ENCODE assay signal across 8 cellular contexts in genomic region chr6:121305957-121306607, GRCh38. TPM values are rescaled to one million over a fixed set of nuclear protein-coding genes. Genes with fewer than 3 reads are reported as not detected.
A peak's percentile ranks its signal among the peaks of the same experiment; 100 is the strongest.
DNase-seq lines count a peak whose midpoint lies in the region; ATAC-seq and TF ChIP-seq lines count a peak whose summit lies in the region.

No MANE protein-coding gene starts in this region.

- H3K4me1 ChIP-seq in CD8-positive, alpha-beta T cell (ENCODE audit: insufficient read depth, low read length): no peaks in the 10 kb centered on the region

- no peak for DNase-seq in CD8-positive, alpha-beta T cell
- DNase-seq in NCI-H345 treated with DMSO at 0.1 percent for 48 hours (lab: John Stamatoyannopoulos, UW; ENCODE audit: unreplicated experiment) (peak; percentile 23), cardiac fibroblast (ENCODE audit: low read depth in 2 of 2) (peak; percentile 60 to 67), myocyte (ENCODE audit: low read depth) (peak; percentile 50)
- no peak for DNase-seq in activated effector memory CD4-positive, alpha-beta T cell treated with anti-CD3 and anti-CD28 coated beads, Interleukin-2, amount 50 U/mL, for 16 hours
- DNase-seq in activated CD4-positive, alpha-beta T cell treated with anti-CD3 and anti-CD28 coated beads for 48 hours: no peak

- H3K4me3 ChIP-seq in CD8-positive, alpha-beta T cell (ENCODE audit: low read depth, low read length): no peak overlapping the region
- no peak overlapping the region for H3K4me3 ChIP-seq in cardiac fibroblast (replicated peaks in 1 of 2; ENCODE audit: low read depth in 2 of 2, low read length in 2 of 2)

- peak; percentile 59 for TF ChIP-seq CTCF in CD8-positive, alpha-beta T cell (IDR thresholded peaks at IDR 0.05)
- TF ChIP-seq CTCF in cardiac fibroblast (IDR thresholded peaks at IDR 0.05; ENCODE audit: low read depth, low read length): peak; percentile 56

- H3K9me3 Mint-ChIP-seq in CD8-positive, alpha-beta T cell: no peaks in the 10 kb centered on the region

- H3K36me3 ChIP-seq in CD8-positive, alpha-beta T cell (ENCODE audit: insufficient read depth, low read length): no peaks in the 10 kb centered on the region

- intact Hi-C loops in CD8-positive, alpha-beta T cell (cut with DNase I, micrococcal nuclease): loop anchor here in 1 of 2 experiments (1.0 to 10.0 kb wide), 3 partner anchors 251 to 1971 kb away; no protein-coding TSS in a partner anchor

- H3K9me3 ChIP-seq in CD8-positive, alpha-beta T cell (ENCODE audit: low read length): no peaks in the 10 kb centered on the region

- no peak for ATAC-seq in CD8-positive, alpha-beta T cell
- peak; percentile 83 for ATAC-seq in GM18909 (IDR thresholded peaks at IDR 0.05; ENCODE audit: poor library complexity, unreplicated experiment)
- peak; percentile 82 for ATAC-seq in HG03108 (IDR thresholded peaks at IDR 0.05; ENCODE audit: unreplicated experiment)

- no peak overlapping the region for H3K27ac Mint-ChIP-seq in CD8-positive, alpha-beta T cell

- POLR2A ChIA-PET in CD8-positive, alpha-beta T cell (lab: Charles Lee): no interaction called here

- H3K27ac ChIP-seq in CD8-positive, alpha-beta T cell (ENCODE audit: low read depth, low read length): no peak overlapping the region

- H3K4me3 Mint-ChIP-seq in CD8-positive, alpha-beta T cell: no peak overlapping the region

- peaks cover 25% of the 10 kb centered on the region for H3K36me3 Mint-ChIP-seq in CD8-positive, alpha-beta T cell

- no peaks in the 10 kb centered on the region for H3K27me3 ChIP-seq in CD8-positive, alpha-beta T cell (ENCODE audit: insufficient read depth, low read length)

- no peaks in the 10 kb centered on the region for H3K4me1 Mint-ChIP-seq in CD8-positive, alpha-beta T cell (ENCODE audit: low read depth)

- H3K27me3 Mint-ChIP-seq in CD8-positive, alpha-beta T cell (ENCODE audit: low read depth): no peaks in the 10 kb centered on the region

- CTCF ChIA-PET in CD8-positive, alpha-beta T cell (lab: Charles Lee): interaction anchor here (1.6 kb wide), 1 partner anchor 1972 kb away, joined by 3 read pairs; no protein-coding TSS in a partner anchor

RNA-seq across cellular contexts. Expression of gene TBC1D32, which starts 28.2 kb away (rescaled TPM):
- 1 to 10 TPM; 6.0 to 7.4 TPM for total RNA-seq in CD8-positive, alpha-beta T cell
- total RNA-seq in myocyte: 8.4 and 9.5 TPM in 2 replicates
- polyA plus RNA-seq in myocyte (2012): 2.4 TPM

Comparison
In these comparisons a context has a peak if more than half of its experiments do, and no peak if none do; other contexts are left out.
1. DNase-seq: peak in NCI-H345 treated with DMSO at 0.1 percent for 48 hours (single experiment), cardiac fibroblast (2 of 2) and myocyte (single experiment); none in CD8-positive, alpha-beta T cell (0 of 7), activated effector memory CD4-positive, alpha-beta T cell treated with anti-CD3 and anti-CD28 coated beads, Interleukin-2, amount 50 U/mL, for 16 hours (single experiment) and activated CD4-positive, alpha-beta T cell treated with anti-CD3 and anti-CD28 coated beads for 48 hours (single experiment).